1 cellular context compared by ENCODE assay signal in the genomic region with DNA sequence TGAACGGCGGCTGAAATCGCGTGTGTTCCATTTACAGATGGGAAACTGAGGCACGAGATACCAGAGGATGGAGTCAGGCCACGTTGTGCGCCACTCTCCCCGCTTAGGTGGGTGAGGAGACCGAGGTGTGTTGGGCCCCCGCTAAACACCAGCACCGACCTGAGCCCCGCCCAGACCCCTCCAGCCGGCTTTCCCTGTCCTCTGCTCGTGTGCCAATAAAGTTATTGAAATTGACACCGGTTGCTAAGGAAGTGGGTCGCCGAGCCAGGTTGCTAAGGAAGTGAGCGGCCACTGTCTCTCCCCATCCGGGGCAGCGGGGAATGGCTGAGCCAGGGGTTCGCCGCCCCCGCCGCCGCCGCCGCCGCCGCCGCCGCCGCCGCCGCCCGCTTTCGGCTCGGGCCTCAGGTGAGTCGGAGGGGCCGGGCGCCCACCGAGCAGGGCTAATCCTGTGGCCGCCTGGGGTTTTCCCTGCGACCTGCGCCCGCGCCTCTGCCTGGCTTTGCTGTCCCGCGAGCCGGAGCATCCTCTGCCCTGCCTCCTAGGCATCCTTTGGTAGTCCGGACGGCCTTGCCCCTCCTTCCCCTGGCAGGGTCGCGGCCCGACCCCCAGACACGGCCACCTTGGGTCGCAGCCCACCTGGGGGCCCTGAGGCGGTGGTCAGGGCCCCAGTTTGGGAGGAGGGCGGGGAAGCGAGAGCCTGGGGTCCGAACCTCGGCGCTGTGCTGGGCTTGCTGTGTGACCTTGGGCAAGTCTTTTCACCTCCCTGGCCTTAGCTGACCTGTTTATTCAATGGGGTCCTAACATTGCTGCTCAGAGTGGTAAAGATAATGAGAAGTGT.
A peak's percentile ranks its signal among the peaks of the same experiment; 100 is the strongest.
TF ChIP-seq lines count a peak whose summit lies in the region.

A gene (plus strand): TSS at position 291 of the 838 bp plus-strand sequence. CDS start 32,127 bp downstream, outside the sequence.

TF ChIP-seq in HepG2, 621 proteins besides CTCF, POLR2A, EP300 and RAD21 (continued from another document and continues in another):
- TF ChIP-seq, protein P1, sequence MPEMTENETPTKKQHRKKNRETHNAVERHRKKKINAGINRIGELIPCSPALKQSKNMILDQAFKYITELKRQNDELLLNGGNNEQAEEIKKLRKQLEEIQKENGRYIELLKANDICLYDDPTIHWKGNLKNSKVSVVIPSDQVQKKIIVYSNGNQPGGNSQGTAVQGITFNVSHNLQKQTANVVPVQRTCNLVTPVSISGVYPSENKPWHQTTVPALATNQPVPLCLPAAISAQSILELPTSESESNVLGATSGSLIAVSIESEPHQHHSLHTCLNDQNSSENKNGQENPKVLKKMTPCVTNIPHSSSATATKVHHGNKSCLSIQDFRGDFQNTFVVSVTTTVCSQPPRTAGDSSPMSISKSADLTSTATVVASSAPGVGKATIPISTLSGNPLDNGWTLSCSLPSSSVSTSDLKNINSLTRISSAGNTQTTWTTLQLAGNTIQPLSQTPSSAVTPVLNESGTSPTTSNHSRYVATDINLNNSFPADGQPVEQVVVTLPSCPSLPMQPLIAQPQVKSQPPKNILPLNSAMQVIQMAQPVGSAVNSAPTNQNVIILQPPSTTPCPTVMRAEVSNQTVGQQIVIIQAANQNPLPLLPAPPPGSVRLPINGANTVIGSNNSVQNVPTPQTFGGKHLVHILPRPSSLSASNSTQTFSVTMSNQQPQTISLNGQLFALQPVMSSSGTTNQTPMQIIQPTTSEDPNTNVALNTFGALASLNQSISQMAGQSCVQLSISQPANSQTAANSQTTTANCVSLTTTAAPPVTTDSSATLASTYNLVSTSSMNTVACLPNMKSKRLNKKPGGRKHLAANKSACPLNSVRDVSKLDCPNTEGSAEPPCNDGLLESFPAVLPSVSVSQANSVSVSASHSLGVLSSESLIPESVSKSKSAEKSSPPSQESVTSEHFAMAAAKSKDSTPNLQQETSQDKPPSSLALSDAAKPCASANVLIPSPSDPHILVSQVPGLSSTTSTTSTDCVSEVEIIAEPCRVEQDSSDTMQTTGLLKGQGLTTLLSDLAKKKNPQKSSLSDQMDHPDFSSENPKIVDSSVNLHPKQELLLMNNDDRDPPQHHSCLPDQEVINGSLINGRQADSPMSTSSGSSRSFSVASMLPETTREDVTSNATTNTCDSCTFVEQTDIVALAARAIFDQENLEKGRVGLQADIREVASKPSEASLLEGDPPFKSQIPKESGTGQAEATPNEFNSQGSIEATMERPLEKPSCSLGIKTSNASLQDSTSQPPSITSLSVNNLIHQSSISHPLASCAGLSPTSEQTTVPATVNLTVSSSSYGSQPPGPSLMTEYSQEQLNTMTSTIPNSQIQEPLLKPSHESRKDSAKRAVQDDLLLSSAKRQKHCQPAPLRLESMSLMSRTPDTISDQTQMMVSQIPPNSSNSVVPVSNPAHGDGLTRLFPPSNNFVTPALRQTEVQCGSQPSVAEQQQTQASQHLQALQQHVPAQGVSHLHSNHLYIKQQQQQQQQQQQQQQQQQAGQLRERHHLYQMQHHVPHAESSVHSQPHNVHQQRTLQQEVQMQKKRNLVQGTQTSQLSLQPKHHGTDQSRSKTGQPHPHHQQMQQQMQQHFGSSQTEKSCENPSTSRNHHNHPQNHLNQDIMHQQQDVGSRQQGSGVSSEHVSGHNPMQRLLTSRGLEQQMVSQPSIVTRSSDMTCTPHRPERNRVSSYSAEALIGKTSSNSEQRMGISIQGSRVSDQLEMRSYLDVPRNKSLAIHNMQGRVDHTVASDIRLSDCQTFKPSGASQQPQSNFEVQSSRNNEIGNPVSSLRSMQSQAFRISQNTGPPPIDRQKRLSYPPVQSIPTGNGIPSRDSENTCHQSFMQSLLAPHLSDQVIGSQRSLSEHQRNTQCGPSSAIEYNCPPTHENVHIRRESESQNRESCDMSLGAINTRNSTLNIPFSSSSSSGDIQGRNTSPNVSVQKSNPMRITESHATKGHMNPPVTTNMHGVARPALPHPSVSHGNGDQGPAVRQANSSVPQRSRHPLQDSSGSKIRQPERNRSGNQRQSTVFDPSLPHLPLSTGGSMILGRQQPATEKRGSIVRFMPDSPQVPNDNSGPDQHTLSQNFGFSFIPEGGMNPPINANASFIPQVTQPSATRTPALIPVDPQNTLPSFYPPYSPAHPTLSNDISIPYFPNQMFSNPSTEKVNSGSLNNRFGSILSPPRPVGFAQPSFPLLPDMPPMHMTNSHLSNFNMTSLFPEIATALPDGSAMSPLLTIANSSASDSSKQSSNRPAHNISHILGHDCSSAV (CRISPR knock-in tag; IDR thresholded peaks at IDR 0.05; ENCODE audit: borderline replicate concordance) = peak; percentile 75; the same call in 1 of the 2 replicates
- TF ChIP-seq, protein P2, sequence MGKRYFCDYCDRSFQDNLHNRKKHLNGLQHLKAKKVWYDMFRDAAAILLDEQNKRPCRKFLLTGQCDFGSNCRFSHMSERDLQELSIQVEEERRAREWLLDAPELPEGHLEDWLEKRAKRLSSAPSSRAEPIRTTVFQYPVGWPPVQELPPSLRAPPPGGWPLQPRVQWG (CRISPR knock-in tag; IDR thresholded peaks at IDR 0.05; ENCODE audit: borderline replicate concordance, low read depth) = no peak
- TF ChIP-seq ZNF326 (CRISPR knock-in tag; IDR thresholded peaks at IDR 0.05; ENCODE audit: borderline replicate concordance) (no peak), ATM (IDR thresholded peaks at IDR 0.05; ENCODE audit: borderline replicate concordance) (no peak), CCAR2 (optimal IDR thresholded peaks at IDR 0.05; ENCODE audit: low read depth, low read length) (peak; percentile 95), RFXAP (CRISPR knock-in tag; IDR thresholded peaks at IDR 0.05; ENCODE audit: borderline replicate concordance) (peak; percentile 76; the same call in 1 of the 2 replicates), JUN (CRISPR knock-in tag; IDR thresholded peaks at IDR 0.05) (no peak), ZNF629 (CRISPR knock-in tag; conservative IDR thresholded peaks at IDR 0.05) (peak; percentile 55), ZNF570 (CRISPR knock-in tag; IDR thresholded peaks at IDR 0.05; ENCODE audit: borderline replicate concordance) (no peak), ZNF264 (CRISPR knock-in tag; IDR thresholded peaks at IDR 0.05) (0 out of 2 replicates have a peak, but pooled peaks have one; percentile 32), PAWR (CRISPR knock-in tag; IDR thresholded peaks at IDR 0.05; ENCODE audit: borderline replicate concordance) (no peak; the same call in 1 of the 2 replicates), KMT2A (CRISPR knock-in tag; IDR thresholded peaks at IDR 0.05) (peak; percentile 84; the same call in 1 of the 2 replicates), RAD51 (IDR thresholded peaks at IDR 0.05; ENCODE audit: borderline replicate concordance) (no peak), IRX3 (CRISPR knock-in tag; IDR thresholded peaks at IDR 0.05; ENCODE audit: borderline replicate concordance, low read depth) (peak; percentile 87; the same call in 1 of the 2 replicates), MLLT10 (CRISPR knock-in tag; IDR thresholded peaks at IDR 0.05) (no peak), GABPB1 (CRISPR knock-in tag; IDR thresholded peaks at IDR 0.05) (peak; percentile 94), GATAD2A (CRISPR knock-in tag; IDR thresholded peaks at IDR 0.05) (peak; percentile 90), ZNF136 (CRISPR knock-in tag; IDR thresholded peaks at IDR 0.05; ENCODE audit: low read depth) (0 out of 2 replicates have a peak, but pooled peaks have one; percentile 61), SAP130 (CRISPR knock-in tag; IDR thresholded peaks at IDR 0.05; ENCODE audit: low read depth) (peak; percentile 99), XBP1 (CRISPR knock-in tag; IDR thresholded peaks at IDR 0.05) (no peak), ZNF3 (CRISPR knock-in tag; IDR thresholded peaks at IDR 0.05) (peak; percentile 12; the same call in 1 of the 2 replicates), JUND (CRISPR knock-in tag; IDR thresholded peaks at IDR 0.05) (no peak), ZFP62 (CRISPR knock-in tag; IDR thresholded peaks at IDR 0.05) (no peak), PCBP2 (optimal IDR thresholded peaks at IDR 0.05; ENCODE audit: low read depth, low read length, poor library complexity, severe bottlenecking) (no peak), MYNN (CRISPR knock-in tag; IDR thresholded peaks at IDR 0.05; ENCODE audit: low read depth) (no peak), ZFX (CRISPR knock-in tag; IDR thresholded peaks at IDR 0.05; ENCODE audit: low read depth) (peak; percentile 37; the same call in 1 of the 2 replicates), CAMTA2 (CRISPR knock-in tag; IDR thresholded peaks at IDR 0.05; ENCODE audit: borderline replicate concordance) (no peak; the same call in 1 of the 2 replicates), ZNF253 (CRISPR knock-in tag; IDR thresholded peaks at IDR 0.05; ENCODE audit: borderline replicate concordance) (no peak), HDAC1 (CRISPR knock-in tag; IDR thresholded peaks at IDR 0.05) (peak; percentile 92), GZF1 (CRISPR knock-in tag; IDR thresholded peaks at IDR 0.05) (no peak), FLYWCH1 (CRISPR knock-in tag; IDR thresholded peaks at IDR 0.05) (no peak), KDM5B (CRISPR knock-in tag; IDR thresholded peaks at IDR 0.05; ENCODE audit: borderline replicate concordance) (peak; percentile 15; the same call in 1 of the 2 replicates), YEATS4 (CRISPR knock-in tag; IDR thresholded peaks at IDR 0.05; ENCODE audit: borderline replicate concordance) (peak; percentile 96)
- TF ChIP-seq, protein P3, sequence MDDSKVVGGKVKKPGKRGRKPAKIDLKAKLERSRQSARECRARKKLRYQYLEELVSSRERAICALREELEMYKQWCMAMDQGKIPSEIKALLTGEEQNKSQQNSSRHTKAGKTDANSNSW (CRISPR knock-in tag; IDR thresholded peaks at IDR 0.05; ENCODE audit: borderline replicate concordance) = 0 out of 2 replicates have a peak, but pooled peaks have one; percentile 72
- TF ChIP-seq, protein P4, sequence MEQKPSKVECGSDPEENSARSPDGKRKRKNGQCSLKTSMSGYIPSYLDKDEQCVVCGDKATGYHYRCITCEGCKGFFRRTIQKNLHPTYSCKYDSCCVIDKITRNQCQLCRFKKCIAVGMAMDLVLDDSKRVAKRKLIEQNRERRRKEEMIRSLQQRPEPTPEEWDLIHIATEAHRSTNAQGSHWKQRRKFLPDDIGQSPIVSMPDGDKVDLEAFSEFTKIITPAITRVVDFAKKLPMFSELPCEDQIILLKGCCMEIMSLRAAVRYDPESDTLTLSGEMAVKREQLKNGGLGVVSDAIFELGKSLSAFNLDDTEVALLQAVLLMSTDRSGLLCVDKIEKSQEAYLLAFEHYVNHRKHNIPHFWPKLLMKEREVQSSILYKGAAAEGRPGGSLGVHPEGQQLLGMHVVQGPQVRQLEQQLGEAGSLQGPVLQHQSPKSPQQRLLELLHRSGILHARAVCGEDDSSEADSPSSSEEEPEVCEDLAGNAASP (CRISPR knock-in tag; IDR thresholded peaks at IDR 0.05; ENCODE audit: borderline replicate concordance) = peak; percentile 78
- TF ChIP-seq, protein P5, sequence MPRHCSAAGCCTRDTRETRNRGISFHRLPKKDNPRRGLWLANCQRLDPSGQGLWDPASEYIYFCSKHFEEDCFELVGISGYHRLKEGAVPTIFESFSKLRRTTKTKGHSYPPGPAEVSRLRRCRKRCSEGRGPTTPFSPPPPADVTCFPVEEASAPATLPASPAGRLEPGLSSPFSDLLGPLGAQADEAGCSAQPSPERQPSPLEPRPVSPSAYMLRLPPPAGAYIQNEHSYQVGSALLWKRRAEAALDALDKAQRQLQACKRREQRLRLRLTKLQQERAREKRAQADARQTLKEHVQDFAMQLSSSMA (CRISPR knock-in tag; IDR thresholded peaks at IDR 0.05) = no peak
- TF ChIP-seq, protein P6, sequence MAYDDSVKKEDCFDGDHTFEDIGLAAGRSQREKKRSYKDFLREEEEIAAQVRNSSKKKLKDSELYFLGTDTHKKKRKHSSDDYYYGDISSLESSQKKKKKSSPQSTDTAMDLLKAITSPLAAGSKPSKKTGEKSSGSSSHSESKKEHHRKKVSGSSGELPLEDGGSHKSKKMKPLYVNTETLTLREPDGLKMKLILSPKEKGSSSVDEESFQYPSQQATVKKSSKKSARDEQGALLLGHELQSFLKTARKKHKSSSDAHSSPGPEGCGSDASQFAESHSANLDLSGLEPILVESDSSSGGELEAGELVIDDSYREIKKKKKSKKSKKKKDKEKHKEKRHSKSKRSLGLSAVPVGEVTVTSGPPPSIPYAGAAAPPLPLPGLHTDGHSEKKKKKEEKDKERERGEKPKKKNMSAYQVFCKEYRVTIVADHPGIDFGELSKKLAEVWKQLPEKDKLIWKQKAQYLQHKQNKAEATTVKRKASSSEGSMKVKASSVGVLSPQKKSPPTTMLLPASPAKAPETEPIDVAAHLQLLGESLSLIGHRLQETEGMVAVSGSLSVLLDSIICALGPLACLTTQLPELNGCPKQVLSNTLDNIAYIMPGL (CRISPR knock-in tag; IDR thresholded peaks at IDR 0.05; ENCODE audit: borderline replicate concordance in 1 of 2, low read depth in 1 of 2) = peak; percentile 37 to 76; a peak in 2 of 4 replicates
- TF ChIP-seq, protein P7, sequence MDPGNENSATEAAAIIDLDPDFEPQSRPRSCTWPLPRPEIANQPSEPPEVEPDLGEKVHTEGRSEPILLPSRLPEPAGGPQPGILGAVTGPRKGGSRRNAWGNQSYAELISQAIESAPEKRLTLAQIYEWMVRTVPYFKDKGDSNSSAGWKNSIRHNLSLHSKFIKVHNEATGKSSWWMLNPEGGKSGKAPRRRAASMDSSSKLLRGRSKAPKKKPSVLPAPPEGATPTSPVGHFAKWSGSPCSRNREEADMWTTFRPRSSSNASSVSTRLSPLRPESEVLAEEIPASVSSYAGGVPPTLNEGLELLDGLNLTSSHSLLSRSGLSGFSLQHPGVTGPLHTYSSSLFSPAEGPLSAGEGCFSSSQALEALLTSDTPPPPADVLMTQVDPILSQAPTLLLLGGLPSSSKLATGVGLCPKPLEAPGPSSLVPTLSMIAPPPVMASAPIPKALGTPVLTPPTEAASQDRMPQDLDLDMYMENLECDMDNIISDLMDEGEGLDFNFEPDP (CRISPR knock-in tag; conservative IDR thresholded peaks at IDR 0.05) = no peak
- TF ChIP-seq, protein P8, sequence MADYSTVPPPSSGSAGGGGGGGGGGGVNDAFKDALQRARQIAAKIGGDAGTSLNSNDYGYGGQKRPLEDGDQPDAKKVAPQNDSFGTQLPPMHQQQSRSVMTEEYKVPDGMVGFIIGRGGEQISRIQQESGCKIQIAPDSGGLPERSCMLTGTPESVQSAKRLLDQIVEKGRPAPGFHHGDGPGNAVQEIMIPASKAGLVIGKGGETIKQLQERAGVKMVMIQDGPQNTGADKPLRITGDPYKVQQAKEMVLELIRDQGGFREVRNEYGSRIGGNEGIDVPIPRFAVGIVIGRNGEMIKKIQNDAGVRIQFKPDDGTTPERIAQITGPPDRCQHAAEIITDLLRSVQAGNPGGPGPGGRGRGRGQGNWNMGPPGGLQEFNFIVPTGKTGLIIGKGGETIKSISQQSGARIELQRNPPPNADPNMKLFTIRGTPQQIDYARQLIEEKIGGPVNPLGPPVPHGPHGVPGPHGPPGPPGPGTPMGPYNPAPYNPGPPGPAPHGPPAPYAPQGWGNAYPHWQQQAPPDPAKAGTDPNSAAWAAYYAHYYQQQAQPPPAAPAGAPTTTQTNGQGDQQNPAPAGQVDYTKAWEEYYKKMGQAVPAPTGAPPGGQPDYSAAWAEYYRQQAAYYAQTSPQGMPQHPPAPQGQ (CRISPR knock-in tag; IDR thresholded peaks at IDR 0.05; ENCODE audit: borderline replicate concordance) = no peak
